ENCODE assay signal across 14 cellular contexts in genomic region chr1:9671377-9672140, GRCh38. TPM values are rescaled to one million over a fixed set of nuclear protein-coding genes. Genes with fewer than 3 reads are reported as not detected.
DNase-seq lines count a peak whose midpoint lies in the region; ATAC-seq and TF ChIP-seq lines count a peak whose summit lies in the region.
"Had no signal": no experiment of that assay in that cellular context is flagged by ENCODE, and none has a peak within 500 bp of the region (broad histone marks: within the 10 kb centered on the region; RNA-seq: fewer than 3 reads in every experiment).

No MANE protein-coding gene starts in this region.

- no peaks in the 10 kb centered on the region for H3K27me3 Mint-ChIP-seq in T-cell

- no peak for TF ChIP-seq CTCF in hepatocyte (IDR thresholded peaks at IDR 0.05; ENCODE audit: poor library complexity)

- H3K9me3 ChIP-seq in hepatocyte (ENCODE audit: low read depth): no peaks in the 10 kb centered on the region
- H3K9me3 ChIP-seq: heart left ventricle had no signal

- peak overlapping the region in 1 of 3 donors; percentile 28 for H3K4me3 Mint-ChIP-seq in T-cell
- H3K4me3 Mint-ChIP-seq: neural crest cell, type B pancreatic cell had no signal

- H3K4me1 ChIP-seq in hepatocyte (ENCODE audit: insufficient read depth): no peaks in the 10 kb centered on the region

- H3K4me3 ChIP-seq in hepatocyte: no peak overlapping the region
- H3K4me3 ChIP-seq: heart left ventricle had no signal

- H3K9me2 ChIP-seq in hepatocyte (replicated peaks; ENCODE audit: insufficient read depth): no peaks in the 10 kb centered on the region

- in situ Hi-C loops in ACHN (cut with HindIII; ENCODE audit: low pct_ligation_motif_present, low pct_unique_long_range_greater_than_20kb, low sequenced_read_pairs): no loop called here

- H3K4me1 Mint-ChIP-seq in T-cell: peaks cover 66 to 76% (median 73%) of the 10 kb centered on the region in 3 donors
- H3K4me1 Mint-ChIP-seq: neural crest cell had no signal

- WGBS in hepatocyte (ENCODE audit: low lambda C conversion rate, missing lambda C conversion rate): 80% methylated on average over 8 of the region's 8 CpGs

- H3K79me2 ChIP-seq in hepatocyte: no peaks in the 10 kb centered on the region

- H2AFZ ChIP-seq in hepatocyte: no peak overlapping the region

- no peaks in the 10 kb centered on the region for H3K36me3 ChIP-seq in hepatocyte (replicated peaks; ENCODE audit: insufficient read depth, low read depth)

- CTCF ChIA-PET in T-cell (lab: Charles Lee): interaction anchor here (0.6 to 1.3 kb wide), 3 partner anchors 13 to 1292 kb away, joined by 3 to 6 read pairs (median 5); no protein-coding TSS in a partner anchor

- no peaks in the 10 kb centered on the region for H3K9me3 Mint-ChIP-seq in T-cell
- H3K9me3 Mint-ChIP-seq: neural crest cell, type B pancreatic cell had no signal

- DNase-seq in ACHN (peak; percentile 81), DMS79 treated with DMSO at 0.1 percent for 48 hours (lab: John Stamatoyannopoulos, UW) (peak; percentile 22), T-cell (no peak), glomerular visceral epithelial cell (ENCODE audit: extremely low spot score) (peak; percentile 92), hepatocyte (ENCODE audit: low spot score) (no peak), NCI-H526 treated with DMSO at 0.1 percent for 48 hours (lab: John Stamatoyannopoulos, UW) (no peak)
- DNase-seq: activated CD4-positive, CD25-positive, alpha-beta regulatory T cell; Kasumi-1; stimulated activated CD4-positive, alpha-beta T cell treated with anti-CD3 and anti-CD28 coated beads, Interleukin-2, amount 100 ng/mL, for 48 hours had no signal

- H3K4me2 ChIP-seq in hepatocyte: no peak overlapping the region

- H4K20me1 ChIP-seq in hepatocyte (ENCODE audit: insufficient read depth, poor library complexity, severe bottlenecking): no peaks in the 10 kb centered on the region

- ATAC-seq in T-cell (replicated peaks in 1 of 4) (peak in 2 of 4 experiments; percentile 53 to 63), GM18907 (IDR thresholded peaks at IDR 0.05; ENCODE audit: unreplicated experiment) (no peak), HG02623 (IDR thresholded peaks at IDR 0.05; ENCODE audit: unreplicated experiment) (no peak)
- ATAC-seq: heart left ventricle had no signal

- H3K27me3 ChIP-seq in hepatocyte: no peaks in the 10 kb centered on the region

- H3K36me3 Mint-ChIP-seq in T-cell: peaks cover 34% of the 10 kb centered on the region
- H3K36me3 Mint-ChIP-seq: type B pancreatic cell had no signal

- POLR2A ChIA-PET in T-cell (lab: Charles Lee): interaction anchor here (0.6 to 0.9 kb wide), 2 partner anchors 17 to 38 kb away, joined by 3 to 4 read pairs; no protein-coding TSS in a partner anchor

- no peak overlapping the region for H3K27ac ChIP-seq in hepatocyte
- H3K27ac ChIP-seq: heart left ventricle had no signal

- H3K27ac Mint-ChIP-seq in T-cell: peak overlapping the region; percentile 51 to 76
- H3K27ac Mint-ChIP-seq: type B pancreatic cell had no signal

RNA-seq across cellular contexts. Expression of gene PIK3CD, which starts 20.0 kb away (rescaled TPM):
- total RNA-seq in T-cell (100 to 1,000 TPM; 246 to 313 (median 280) TPM), hepatocyte (1.0 and 1.3 TPM in 2 replicates)
- 1.2 and 3.2 TPM in 2 replicates for polyA plus RNA-seq in hepatocyte

Comparison
In these comparisons a context has a peak if more than half of its experiments do, and no peak if none do; other contexts are left out.
1. DNase-seq: peak in ACHN (single experiment), DMS79 treated with DMSO at 0.1 percent for 48 hours (single experiment) and glomerular visceral epithelial cell (single experiment); none in T-cell (0 of 34), hepatocyte (single experiment) and NCI-H526 treated with DMSO at 0.1 percent for 48 hours (single experiment).
2. RNA of gene PIK3CD, which starts 20.0 kb away (total RNA-seq): 246 to 313 TPM in T-cell; 1.0 to 1.3 TPM in hepatocyte; every median in the first group is over 100 times any median in the second.